15 cellular contexts compared by ENCODE assay signal in genomic region chr11:59201376-59201775, GRCh38. TPM values are rescaled to one million over a fixed set of nuclear protein-coding genes. Genes with fewer than 3 reads are reported as not detected.
A peak's percentile ranks its signal among the peaks of the same experiment; 100 is the strongest.
DNase-seq lines count a peak whose midpoint lies in the region; ATAC-seq, FAIRE-seq and TF ChIP-seq lines count a peak whose summit lies in the region.
"Had no signal": no experiment of that assay in that cellular context is flagged by ENCODE, and none has a peak within 500 bp of the region (broad histone marks: within the 10 kb centered on the region; RNA-seq: fewer than 3 reads in every experiment).

No MANE protein-coding gene starts in this region.

- H3K4me1 Mint-ChIP-seq in activated T-helper 17 cell treated with anti-CD3 and anti-CD28 coated beads, Interleukin-2, amount 50 U/mL, for 72 hours = peaks cover 11% of the 10 kb centered on the region

- 0 out of 2 replicates have a peak, but pooled peaks have one; percentile 28 for TF ChIP-seq CTCF in A673 (conservative IDR thresholded peaks at IDR 0.05; ENCODE audit: low read depth, low read length)
- peak; percentile 32; the same call in 1 of the 2 replicates for TF ChIP-seq CTCF in VCaP (conservative IDR thresholded peaks at IDR 0.05)
- no peak for TF ChIP-seq CTCF in omental fat pad (IDR thresholded peaks at IDR 0.05)

- no peaks in the 10 kb centered on the region for H3K36me3 Mint-ChIP-seq in activated T-helper 17 cell treated with anti-CD3 and anti-CD28 coated beads, Interleukin-2, amount 50 U/mL, for 72 hours (ENCODE audit: low read depth)

- no peaks in the 10 kb centered on the region for H3K36me3 ChIP-seq in A673 (ENCODE audit: insufficient read depth, low read length, poor library complexity, severe bottlenecking)

- no peak for ATAC-seq in omental fat pad (ENCODE audit: low FRiP score)
- no peak for ATAC-seq in activated T-helper 17 cell treated with anti-CD3 and anti-CD28 coated beads, Interleukin-2, amount 50 U/mL, for 72 hours (replicated peaks)
- ATAC-seq: left cardiac atrium had no signal

- POLR2A ChIA-PET in A673 (lab: Charles Lee; ENCODE audit: low non-redundant PET) = no interaction called here

- intact Hi-C loops in A673 (cut with micrococcal nuclease; ENCODE audit: unreplicated experiment) = no loop called here

- H3K9me3 ChIP-seq in A673 (ENCODE audit: low read depth, low read length, poor library complexity, severe bottlenecking) = no peaks in the 10 kb centered on the region

- FAIRE-seq in GM19239 (lab: Jason Lieb, UNC) = peak; percentile 39
- FAIRE-seq: astrocyte had no signal

- no TSS peak for BruUV-seq in A673 (replicated peaks; lab: Mats Ljungman, UMichigan)

- no peaks in the 10 kb centered on the region for H3K27me3 ChIP-seq in A673 (replicated peaks; ENCODE audit: insufficient read depth, low read depth, low read length, poor library complexity)

- CTCF ChIA-PET in A673 (lab: Charles Lee) = no interaction called here

- H3K4me1 ChIP-seq in A673 (ENCODE audit: insufficient read depth, low read length, poor library complexity, severe bottlenecking) = peaks cover 38% of the 10 kb centered on the region

- no peaks in the 10 kb centered on the region for H3K9me3 Mint-ChIP-seq in activated T-helper 17 cell treated with anti-CD3 and anti-CD28 coated beads, Interleukin-2, amount 50 U/mL, for 72 hours

- H3K27me3 Mint-ChIP-seq in activated T-helper 17 cell treated with anti-CD3 and anti-CD28 coated beads, Interleukin-2, amount 50 U/mL, for 72 hours = no peaks in the 10 kb centered on the region

- no peak overlapping the region for H3K4me3 Mint-ChIP-seq in activated T-helper 17 cell treated with anti-CD3 and anti-CD28 coated beads, Interleukin-2, amount 50 U/mL, for 72 hours

- no peak overlapping the region for H3K27ac ChIP-seq in A673 (ENCODE audit: low read depth, low read length, poor library complexity, severe bottlenecking)
- H3K27ac ChIP-seq in VCaP = no peak overlapping the region
- H3K27ac ChIP-seq: HL-60 had no signal

- H3K4me3 ChIP-seq in A673 (ENCODE audit: low read depth, low read length, poor library complexity, severe bottlenecking) = no peak overlapping the region

- DNase-seq in A673 (ENCODE audit: low spot score) (no peak), GM19239 (ENCODE audit: insufficient read length, low spot score) (no peak), iPS-NIHi11 (ENCODE audit: low spot score) (peak; percentile 49), AG20443 (ENCODE audit: low spot score) (no peak), omental fat pad (ENCODE audit: low spot score) (no peak), SK-N-DZ (ENCODE audit: low spot score) (no peak)
- DNase-seq: AML-193, left cardiac atrium, NCI-H1436, NCI-H774, occipital lobe had no signal

- no peak overlapping the region for H3K27ac Mint-ChIP-seq in activated T-helper 17 cell treated with anti-CD3 and anti-CD28 coated beads, Interleukin-2, amount 50 U/mL, for 72 hours

RNA-seq across cellular contexts. Expression of gene MPEG1, which starts 11.4 kb away (rescaled TPM):
- not detected in 2 replicates for total RNA-seq in A673 (2021)
- total RNA-seq in omental fat pad = 10 to 100 TPM; 41.7 to 51.1 (median 47.5) TPM
- polyA plus RNA-seq in SK-N-DZ (2014; cell fraction: cytosol; rRNA removed) = not detected in 2 replicates
- polyA plus RNA-seq in SK-N-DZ (2014; cell fraction: nucleus; rRNA removed) = not detected in 2 replicates
- under 1 TPM in 1 of 2 donors, not detected in 1; 0.08 TPM for total RNA-seq in activated T-helper 17 cell treated with anti-CD3 and anti-CD28 coated beads, Interleukin-2, amount 50 U/mL, for 72 hours
- total RNA-seq: astrocyte had no signal

RNA-seq across cellular contexts. Expression of gene DTX4, which starts 29.4 kb away (rescaled TPM):
- total RNA-seq in A673 (2021) (1.9 and 2.0 TPM in 2 replicates), omental fat pad (10 to 100 TPM; 12.0 to 75.6 (median 24.2) TPM)
- 5.3 and 5.4 TPM in 2 replicates for polyA plus RNA-seq in SK-N-DZ (2014; cell fraction: cytosol; rRNA removed)
- polyA plus RNA-seq in SK-N-DZ (2014; cell fraction: nucleus; rRNA removed) = 6.7 and 6.9 TPM in 2 replicates
- total RNA-seq in activated T-helper 17 cell treated with anti-CD3 and anti-CD28 coated beads, Interleukin-2, amount 50 U/mL, for 72 hours = under 1 TPM; 0.13 to 0.16 TPM

RNA-seq across cellular contexts. Expression of gene FAM111A, which starts 58.7 kb away (rescaled TPM):
- total RNA-seq in A673 (2021) (47.7 and 54.8 TPM in 2 replicates), omental fat pad (10 to 100 TPM; 18.2 to 60.1 (median 31.7) TPM)
- polyA plus RNA-seq in SK-N-DZ (2014; cell fraction: cytosol; rRNA removed) = 0.86 and 1.8 TPM in 2 replicates
- 0.59 and 3.1 TPM in 2 replicates for polyA plus RNA-seq in SK-N-DZ (2014; cell fraction: nucleus; rRNA removed)
- total RNA-seq in activated T-helper 17 cell treated with anti-CD3 and anti-CD28 coated beads, Interleukin-2, amount 50 U/mL, for 72 hours = 10 to 100 TPM; 80.2 to 92.7 TPM

Comparison
In these comparisons a context has a peak if more than half of its experiments do, and no peak if none do; other contexts are left out.
1. CTCF ChIP-seq: peak in A673 (single experiment) and VCaP (single experiment); none in omental fat pad (0 of 3).
2. RNA of gene MPEG1, which starts 11.4 kb away (total RNA-seq): 41.7 to 51.1 TPM in omental fat pad; 0.08 TPM in activated T-helper 17 cell treated with anti-CD3 and anti-CD28 coated beads, Interleukin-2, amount 50 U/mL, for 72 hours and not detected in A673; every median in the first group is over 10 times any median in the second.